Comparison of ENCODE assay signal across 13 cellular contexts in genomic region chr19:49421878-49422202, GRCh38. TPM values are rescaled to one million over a fixed set of nuclear protein-coding genes. Genes with fewer than 3 reads are reported as not detected.
DNase-seq lines count a peak whose midpoint lies in the region; ATAC-seq and TF ChIP-seq lines count a peak whose summit lies in the region.
"Had no signal": no experiment of that assay in that cellular context is flagged by ENCODE, and none has a peak within 500 bp of the region (broad histone marks: within the 10 kb centered on the region; RNA-seq: fewer than 3 reads in every experiment).

No MANE protein-coding gene starts in this region.

- H3K4me1 Mint-ChIP-seq in T-cell, result peaks cover 49 to 63% (median 59%) of the 10 kb centered on the region in 3 donors
- H3K4me1 Mint-ChIP-seq in stimulated activated naive CD8-positive, alpha-beta T cell treated with anti-CD3 and anti-CD28 coated beads, Interleukin-15, amount 100 ng/mL, for 72 hours, result peaks cover 59% of the 10 kb centered on the region

- peaks cover 81 to 89% of the 10 kb centered on the region in 2 donors for H3K27me3 Mint-ChIP-seq in T-cell
- peaks cover 100% of the 10 kb centered on the region for H3K27me3 Mint-ChIP-seq in stimulated activated naive CD8-positive, alpha-beta T cell treated with anti-CD3 and anti-CD28 coated beads, Interleukin-15, amount 100 ng/mL, for 72 hours

- CTCF ChIA-PET in T-cell (lab: Charles Lee), result interaction anchor here in 1 of 2 donors (0.5 kb wide), 1 partner anchor 85 kb away, joined by 4 read pairs; no protein-coding TSS in a partner anchor

- peak overlapping the region; percentile 56 for H3K4me3 ChIP-seq in left ventricle myocardium inferior
- H3K4me3 ChIP-seq in iPS-15b (ENCODE audit: low read depth, low read length), result peak overlapping the region; percentile 0
- no peak overlapping the region for H3K4me3 ChIP-seq in ascending aorta

- peak overlapping the region in 2 of 3 donors; percentile 35 to 82 for H3K4me3 Mint-ChIP-seq in T-cell
- peak overlapping the region; percentile 66 to 69 for H3K4me3 Mint-ChIP-seq in stimulated activated naive CD8-positive, alpha-beta T cell treated with anti-CD3 and anti-CD28 coated beads, Interleukin-15, amount 100 ng/mL, for 72 hours

- H3K27ac Mint-ChIP-seq in T-cell, result no peak overlapping the region
- no peak overlapping the region for H3K27ac Mint-ChIP-seq in stimulated activated naive CD8-positive, alpha-beta T cell treated with anti-CD3 and anti-CD28 coated beads, Interleukin-15, amount 100 ng/mL, for 72 hours

- H3K27ac ChIP-seq in left ventricle myocardium inferior (replicated peaks) (no peak overlapping the region), ascending aorta (no peak overlapping the region)
- H3K27ac ChIP-seq: esophagus squamous epithelium, transverse colon had no signal

- peaks cover 2% of the 10 kb centered on the region for H3K36me3 Mint-ChIP-seq in T-cell

- H3K4me1 ChIP-seq in left ventricle myocardium inferior, result peaks cover 41% of the 10 kb centered on the region
- H3K4me1 ChIP-seq in iPS-15b (ENCODE audit: control insufficient read depth, insufficient read depth, low read length), result peaks cover 16% of the 10 kb centered on the region
- H3K4me1 ChIP-seq in ascending aorta, result peaks cover 6 to 17% of the 10 kb centered on the region in 2 donors

- POLR2A ChIA-PET in T-cell (lab: Charles Lee), result no interaction called here

- H3K9ac ChIP-seq in iPS-15b (ENCODE audit: low read depth, low read length), result no peak overlapping the region

- no peaks in the 10 kb centered on the region for H3K9me3 ChIP-seq in left ventricle myocardium inferior (replicated peaks)
- H3K9me3 ChIP-seq in iPS-15b (ENCODE audit: control insufficient read depth, insufficient read depth, low read length), result no peaks in the 10 kb centered on the region
- H3K9me3 ChIP-seq in ascending aorta, result no peaks in the 10 kb centered on the region
- H3K9me3 ChIP-seq: esophagus squamous epithelium, transverse colon had no signal

- H3K36me3 ChIP-seq in left ventricle myocardium inferior (no peaks in the 10 kb centered on the region), iPS-15b (ENCODE audit: control insufficient read depth, insufficient read depth, low read length) (no peaks in the 10 kb centered on the region), ascending aorta (no peaks in the 10 kb centered on the region)
- H3K36me3 ChIP-seq: esophagus squamous epithelium, transverse colon had no signal

- intact Hi-C loops in left ventricle myocardium inferior (cut with micrococcal nuclease) (no loop called here), Right ventricle myocardium inferior (cut with DNase I) (no loop called here), ascending aorta (cut with DNase I) (no loop called here)

- H3K9me3 Mint-ChIP-seq in T-cell, result no peaks in the 10 kb centered on the region
- no peaks in the 10 kb centered on the region for H3K9me3 Mint-ChIP-seq in stimulated activated naive CD8-positive, alpha-beta T cell treated with anti-CD3 and anti-CD28 coated beads, Interleukin-15, amount 100 ng/mL, for 72 hours

- ATAC-seq in Right ventricle myocardium inferior (no peak), T-cell (replicated peaks in 1 of 4) (no peak), esophagus mucosa (no peak)
- ATAC-seq in stimulated activated naive CD8-positive, alpha-beta T cell treated with anti-CD3 and anti-CD28 coated beads, Interleukin-15, amount 100 ng/mL, for 72 hours, result no peak

- H3K27me3 ChIP-seq in left ventricle myocardium inferior (ENCODE audit: low read depth), result peaks cover 100% of the 10 kb centered on the region
- peaks cover 61% of the 10 kb centered on the region for H3K27me3 ChIP-seq in iPS-15b (ENCODE audit: control insufficient read depth, insufficient read depth, low read length)
- peaks cover 24% of the 10 kb centered on the region for H3K27me3 ChIP-seq in ascending aorta

- TF ChIP-seq CTCF in left ventricle myocardium inferior (IDR thresholded peaks at IDR 0.05; ENCODE audit: borderline replicate concordance) (no peak), ascending aorta (IDR thresholded peaks at IDR 0.05) (no peak)

- DNase-seq in left ventricle myocardium inferior (no peak), Right ventricle myocardium inferior (ENCODE audit: missing footprints) (no peak), T-cell (no peak), ascending aorta (ENCODE audit: low spot score in 2 of 2) (no peak), NCI-H1694 (lab: John Stamatoyannopoulos, UW) (no peak)
- no peak for DNase-seq in stimulated activated naive CD8-positive, alpha-beta T cell treated with anti-CD3 and anti-CD28 coated beads, Interleukin-15, amount 100 ng/mL, for 72 hours
- DNase-seq: activated CD4-positive, alpha-beta T cell treated with anti-CD3 and anti-CD28 coated beads for 4 hours; effector CD8-positive, alpha-beta T cell; esophagus squamous epithelium; transverse colon had no signal

RNA-seq across cellular contexts. Expression of gene PTH2, which starts 1.4 kb away (rescaled TPM):
- total RNA-seq in left ventricle myocardium inferior (not detected), Right ventricle myocardium inferior (not detected), T-cell (not detected), ascending aorta (not detected), esophagus mucosa (not detected)
- total RNA-seq: esophagus squamous epithelium, posterior vena cava, transverse colon had no signal

RNA-seq across cellular contexts. Expression of gene GFY, which starts 3.3 kb away (rescaled TPM):
- total RNA-seq in left ventricle myocardium inferior (0.14 TPM), Right ventricle myocardium inferior (not detected), T-cell (under 1 TPM in 1 of 5 donors, not detected in 4; 0.16 TPM), ascending aorta (not detected), esophagus mucosa (not detected)
- total RNA-seq: esophagus squamous epithelium, posterior vena cava, transverse colon had no signal

RNA-seq across cellular contexts. Expression of gene SLC17A7, which starts 19.5 kb away (rescaled TPM):
- total RNA-seq in left ventricle myocardium inferior (0.99 TPM), Right ventricle myocardium inferior (1.8 TPM), T-cell (under 1 TPM in 2 of 5 donors, not detected in 3; 0.09 to 0.20 TPM), ascending aorta (15.4 TPM), esophagus mucosa (not detected)

RNA-seq across cellular contexts. Expression of gene PIH1D1, which starts 29.8 kb away (rescaled TPM):
- total RNA-seq in left ventricle myocardium inferior (24.7 TPM), Right ventricle myocardium inferior (32.4 TPM), T-cell (100 to 1,000 TPM; 122 to 196 (median 163) TPM), ascending aorta (177 TPM), esophagus mucosa (53.6 TPM)

RNA-seq across cellular contexts. Expression of gene ALDH16A1, which starts 31.2 kb away (rescaled TPM):
- total RNA-seq in left ventricle myocardium inferior, result 9.6 TPM
- total RNA-seq in Right ventricle myocardium inferior, result 12.7 TPM
- 10 to 100 TPM; 32.8 to 57.2 (median 46.3) TPM for total RNA-seq in T-cell
- total RNA-seq in ascending aorta, result 27.9 TPM
- total RNA-seq in esophagus mucosa, result 27.2 TPM

Comparison
In these comparisons a context has a peak if more than half of its experiments do, and no peak if none do; other contexts are left out.
1. H3K4me3 ChIP-seq: peak in left ventricle myocardium inferior (single experiment) and iPS-15b (single experiment); none in ascending aorta (0 of 2).